In genomic region chr16:57863434-57864160, GRCh38 we compare ENCODE assay signal across 8 cellular contexts.
DNase-seq lines count a peak whose midpoint lies in the region; ATAC-seq and TF ChIP-seq lines count a peak whose summit lies in the region.

No MANE protein-coding gene starts in this region.

- no peak for ATAC-seq in GM21786 (IDR thresholded peaks at IDR 0.05; ENCODE audit: unreplicated experiment)
- no peak for ATAC-seq in GM19023 (IDR thresholded peaks at IDR 0.05; ENCODE audit: unreplicated experiment)

- no peaks in the 10 kb centered on the region for H3K27me3 ChIP-seq in parathyroid adenoma (ENCODE audit: control insufficient read depth, insufficient read depth, low read length)

- no peaks in the 10 kb centered on the region for H3K4me1 ChIP-seq in parathyroid adenoma

- H3K36me3 ChIP-seq in parathyroid adenoma (ENCODE audit: control insufficient read depth, insufficient read depth, low read length) = no peaks in the 10 kb centered on the region

- H3K4me2 ChIP-seq in parathyroid adenoma (ENCODE audit: low read length) = peak overlapping the region; percentile 11

- H3K79me2 ChIP-seq in parathyroid adenoma = no peaks in the 10 kb centered on the region

- H3K9me3 ChIP-seq in parathyroid adenoma (ENCODE audit: control insufficient read depth, low read length) = no peaks in the 10 kb centered on the region

- H3K9ac ChIP-seq in parathyroid adenoma = no peak overlapping the region

- no peak overlapping the region for H3K4me3 ChIP-seq in parathyroid adenoma (ENCODE audit: low read depth, low read length)

- TF ChIP-seq CTCF in parathyroid adenoma (IDR thresholded peaks at IDR 0.05) = peak; percentile 86

- H2AFZ ChIP-seq in parathyroid adenoma = peak overlapping the region; percentile 40

- H3K27ac ChIP-seq in parathyroid adenoma = no peak overlapping the region

- DNase-seq in DMS 273 (lab: John Stamatoyannopoulos, UW; ENCODE audit: unreplicated experiment) = peak; percentile 86
- peak; percentile 58 for DNase-seq in KBM-7
- peak; percentile 47 for DNase-seq in UCSD-AML1 (lab: John Stamatoyannopoulos, UW; ENCODE audit: unreplicated experiment)
- DNase-seq in glomerular endothelial cell (ENCODE audit: extremely low read depth, low read depth, low spot score) = peak; percentile 29
- no peak for DNase-seq in SIG-M5 (lab: John Stamatoyannopoulos, UW)

- in situ Hi-C loops in KBM-7 (cut with MboI; ENCODE audit: low pct_unique_long_range_greater_than_20kb, low sequenced_read_pairs) = no loop called here
